In the genomic region with DNA sequence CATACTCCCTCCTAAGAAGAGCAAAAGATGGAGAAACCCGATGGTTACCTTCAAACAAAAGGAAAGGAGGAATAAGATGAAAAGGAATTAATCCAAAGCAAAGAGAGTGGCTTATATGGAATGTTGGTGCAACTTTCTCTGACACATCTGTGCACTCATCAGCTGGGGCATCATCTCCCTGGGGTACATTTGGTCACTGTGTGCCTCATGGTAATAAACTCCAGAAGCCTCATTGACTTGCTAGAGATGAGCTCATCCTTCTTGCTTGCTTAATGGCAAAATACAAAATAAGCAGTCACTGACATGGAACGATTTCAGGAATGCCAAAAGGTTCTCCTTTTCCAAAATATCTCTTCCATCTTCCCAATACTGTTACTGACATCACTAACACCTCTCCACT, we compare ENCODE assay signal across 1 cellular context.
TF ChIP-seq lines count a peak whose summit lies in the region.

No MANE protein-coding gene starts in this region.

TF ChIP-seq in IMR-90, 13 proteins besides CTCF, POLR2A, EP300 and RAD21:
- peak; percentile 84 for TF ChIP-seq CEBPB (IDR thresholded peaks at IDR 0.05; ENCODE audit: low read depth, low read length)
- TF ChIP-seq MXI1 (IDR thresholded peaks at IDR 0.05; ENCODE audit: borderline replicate concordance, low read depth, low read length), result 0 out of 2 replicates have a peak, but pooled peaks have one; percentile 51
- TF ChIP-seq FOS (IDR thresholded peaks at IDR 0.05; ENCODE audit: low read depth, low read length), result peak; percentile 39; the same call in 1 of the 2 replicates
- TF ChIP-seq, protein P1, sequence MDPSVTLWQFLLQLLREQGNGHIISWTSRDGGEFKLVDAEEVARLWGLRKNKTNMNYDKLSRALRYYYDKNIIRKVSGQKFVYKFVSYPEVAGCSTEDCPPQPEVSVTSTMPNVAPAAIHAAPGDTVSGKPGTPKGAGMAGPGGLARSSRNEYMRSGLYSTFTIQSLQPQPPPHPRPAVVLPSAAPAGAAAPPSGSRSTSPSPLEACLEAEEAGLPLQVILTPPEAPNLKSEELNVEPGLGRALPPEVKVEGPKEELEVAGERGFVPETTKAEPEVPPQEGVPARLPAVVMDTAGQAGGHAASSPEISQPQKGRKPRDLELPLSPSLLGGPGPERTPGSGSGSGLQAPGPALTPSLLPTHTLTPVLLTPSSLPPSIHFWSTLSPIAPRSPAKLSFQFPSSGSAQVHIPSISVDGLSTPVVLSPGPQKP (IDR thresholded peaks at IDR 0.05; ENCODE audit: borderline replicate concordance, low read depth, low read length), result no peak
